In the genomic region with DNA sequence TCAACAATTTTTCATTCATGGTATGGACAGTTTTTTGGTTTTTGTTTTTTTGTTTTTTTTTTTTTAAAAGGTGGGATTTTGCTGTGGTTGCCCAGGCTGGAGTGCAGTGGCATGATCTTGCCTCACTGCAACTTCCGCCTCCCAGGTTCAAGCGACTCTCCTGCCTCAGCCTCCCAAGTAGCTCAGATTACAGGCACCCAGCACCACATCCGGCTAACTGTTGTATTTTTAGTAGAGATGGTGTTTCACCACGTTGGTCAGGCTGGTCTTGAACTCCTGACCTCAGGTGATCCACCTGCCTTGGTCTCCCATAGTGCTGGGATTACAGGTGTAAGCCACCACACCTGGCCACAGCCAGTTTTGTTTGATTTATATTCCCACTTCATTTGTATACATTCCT, we compare ENCODE assay signal across 7 cellular contexts. TPM values are rescaled to one million over a fixed set of nuclear protein-coding genes. Genes with fewer than 3 reads are reported as not detected.
"Had no signal": no experiment of that assay in that cellular context is flagged by ENCODE, and none has a peak within 500 bp of the region (broad histone marks: within the 10 kb centered on the region; RNA-seq: fewer than 3 reads in every experiment).

No MANE protein-coding gene starts in this region.

RNA-seq across cellular contexts. Expression of a gene that starts 16.6 kb away (rescaled TPM):
- total RNA-seq: HT1080, M059J, NCI-H460, SK-MEL-5 had no signal

RNA-seq across cellular contexts. Expression of a gene that starts 37.1 kb away (rescaled TPM):
- total RNA-seq: HepG2, HT1080, IMR-90, M059J, NCI-H460, SK-MEL-5 had no signal
- polyA plus RNA-seq: HepG2, IMR-90, SK-N-SH had no signal
